10 cellular contexts compared by ENCODE assay signal in the genomic region with DNA sequence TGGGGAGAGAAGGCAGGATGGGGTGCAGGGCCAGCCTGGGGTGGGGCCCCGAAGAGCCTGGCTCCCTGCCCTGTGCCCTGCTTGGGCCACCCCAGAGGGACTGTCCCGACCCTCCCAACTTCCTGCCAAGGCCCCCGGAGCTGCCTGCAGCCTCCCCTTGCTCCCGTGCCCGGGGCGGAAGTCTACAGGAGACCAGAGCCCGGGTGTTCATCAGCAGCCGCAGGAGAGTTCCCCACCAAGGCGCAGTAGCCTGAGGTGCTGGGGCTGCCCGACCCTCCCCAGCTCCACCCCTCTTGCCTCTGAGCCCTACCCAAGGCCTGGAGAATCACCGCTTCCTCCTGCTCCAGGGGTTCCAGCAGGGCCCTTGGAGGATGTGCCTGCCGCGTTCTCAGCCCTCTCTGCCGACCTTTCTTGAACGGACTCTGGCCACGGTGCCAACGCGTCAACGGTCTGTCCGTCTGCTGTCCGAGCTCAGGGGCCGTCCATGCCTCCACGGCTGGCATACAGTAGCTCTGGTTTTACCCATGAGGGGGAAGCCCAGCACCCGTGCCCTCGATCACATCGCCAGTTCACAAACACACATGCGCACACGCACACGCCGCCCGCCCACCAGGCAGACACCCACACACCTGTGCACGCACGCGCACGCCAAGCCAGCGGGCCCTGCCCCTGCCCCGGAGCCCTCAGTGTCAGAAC. TPM values are rescaled to one million over a fixed set of nuclear protein-coding genes. Genes with fewer than 3 reads are reported as not detected.
DNase-seq lines count a peak whose midpoint lies in the region; ATAC-seq and TF ChIP-seq lines count a peak whose summit lies in the region.
"Had no signal": no experiment of that assay in that cellular context is flagged by ENCODE, and none has a peak within 500 bp of the region (broad histone marks: within the 10 kb centered on the region; RNA-seq: fewer than 3 reads in every experiment).

No MANE protein-coding gene starts in this region.

- no peak overlapping the region for H2AFZ ChIP-seq in mesenchymal stem cell (ENCODE audit: low read depth, low read length)

- H2BK12ac ChIP-seq in mesenchymal stem cell (ENCODE audit: low read length in 2 of 2) = peak overlapping the region; percentile 34 to 100

- peaks cover 17% of the 10 kb centered on the region for H3K79me1 ChIP-seq in mesenchymal stem cell (replicated peaks; ENCODE audit: low read length, poor library complexity, severe bottlenecking)

- H3K27ac ChIP-seq in mesenchymal stem cell (ENCODE audit: low read length, poor library complexity, severe bottlenecking) (peak overlapping the region; percentile 75), upper lobe of right lung (peak overlapping the region; percentile 72)

- H3K4me3 ChIP-seq in mesenchymal stem cell (ENCODE audit: insufficient read depth in 1 of 2, low read depth in 1 of 2, low read length in 2 of 2) (peak overlapping the region in 1 of 2 experiments; percentile 19), upper lobe of right lung (no peak overlapping the region)

- peak overlapping the region in 1 of 2 experiments; percentile 65 for H3K23ac ChIP-seq in mesenchymal stem cell (ENCODE audit: low read length in 2 of 2)

- H3K36me3 Mint-ChIP-seq in activated naive CD4-positive, alpha-beta T cell treated with anti-CD3 and anti-CD28 coated beads, Interleukin-2, amount 50 U/mL, for 24 hours = no peaks in the 10 kb centered on the region
- H3K36me3 Mint-ChIP-seq in chondrocyte (ENCODE audit: low read depth) = peaks cover 4% of the 10 kb centered on the region

- H3K9ac ChIP-seq in mesenchymal stem cell (ENCODE audit: low read length) = peak overlapping the region; percentile 70

- H3K4ac ChIP-seq in mesenchymal stem cell (ENCODE audit: low read depth in 1 of 2, low read length in 2 of 2) = peak overlapping the region; percentile 75 to 94

- intact Hi-C loops in upper lobe of right lung (cut with DNase I) = no loop called here

- peak overlapping the region; percentile 66 for H2BK15ac ChIP-seq in mesenchymal stem cell (ENCODE audit: low read depth, poor library complexity, severe bottlenecking)

- peaks cover 12% of the 10 kb centered on the region for H3K4me1 Mint-ChIP-seq in activated naive CD4-positive, alpha-beta T cell treated with anti-CD3 and anti-CD28 coated beads, Interleukin-2, amount 50 U/mL, for 24 hours
- H3K4me1 Mint-ChIP-seq in chondrocyte (ENCODE audit: low read depth) = peaks cover 58% of the 10 kb centered on the region

- peak overlapping the region; percentile 40 for H2BK5ac ChIP-seq in mesenchymal stem cell (ENCODE audit: low read depth, low read length, poor library complexity, severe bottlenecking)

- peak overlapping the region; percentile 93 for H2BK120ac ChIP-seq in mesenchymal stem cell (ENCODE audit: low read depth, low read length)

- peak; percentile 1 for ATAC-seq in upper lobe of right lung
- no peak for ATAC-seq in HG02885 (IDR thresholded peaks at IDR 0.05; ENCODE audit: poor library complexity, unreplicated experiment)

- H3K36me3 ChIP-seq in mesenchymal stem cell (ENCODE audit: control insufficient read depth in 1 of 2, insufficient read depth in 2 of 2, low read depth in 1 of 2, low read length in 2 of 2) (peaks cover 27 to 61% of the 10 kb centered on the region in 2 experiments), upper lobe of right lung (peaks cover 30% of the 10 kb centered on the region)

- no peaks in the 10 kb centered on the region for H3K9me3 Mint-ChIP-seq in activated naive CD4-positive, alpha-beta T cell treated with anti-CD3 and anti-CD28 coated beads, Interleukin-2, amount 50 U/mL, for 24 hours
- H3K9me3 Mint-ChIP-seq in chondrocyte (ENCODE audit: low read depth) = no peaks in the 10 kb centered on the region

- H3K4me2 ChIP-seq in mesenchymal stem cell (ENCODE audit: low read length, poor library complexity, severe bottlenecking) = no peak overlapping the region

- H3K27me3 Mint-ChIP-seq in activated naive CD4-positive, alpha-beta T cell treated with anti-CD3 and anti-CD28 coated beads, Interleukin-2, amount 50 U/mL, for 24 hours = no peaks in the 10 kb centered on the region
- H3K27me3 Mint-ChIP-seq in chondrocyte (ENCODE audit: low read depth) = no peaks in the 10 kb centered on the region

- H4K8ac ChIP-seq in mesenchymal stem cell (ENCODE audit: low read length) = peak overlapping the region; percentile 88

- no peak for TF ChIP-seq CTCF in chondrocyte (IDR thresholded peaks at IDR 0.05)
- no peak for TF ChIP-seq CTCF in upper lobe of right lung (IDR thresholded peaks at IDR 0.05)

- H3K14ac ChIP-seq in mesenchymal stem cell (ENCODE audit: low read length in 2 of 2) = peak overlapping the region in 1 of 2 experiments; percentile 98

- H2AK5ac ChIP-seq in mesenchymal stem cell (ENCODE audit: low read length, severe bottlenecking) = peak overlapping the region; percentile 76

- no peaks in the 10 kb centered on the region for H3K27me3 ChIP-seq in mesenchymal stem cell (ENCODE audit: control insufficient read depth in 1 of 2, insufficient read depth in 1 of 2, low read length in 2 of 2)
- H3K27me3 ChIP-seq in upper lobe of right lung = no peaks in the 10 kb centered on the region

- 93% methylated on average over 37 of the region's 37 CpGs for WGBS in mesenchymal stem cell

- peak overlapping the region; percentile 23 for H3K27ac Mint-ChIP-seq in activated naive CD4-positive, alpha-beta T cell treated with anti-CD3 and anti-CD28 coated beads, Interleukin-2, amount 50 U/mL, for 24 hours
- H3K27ac Mint-ChIP-seq in chondrocyte (ENCODE audit: unreplicated experiment) = peak overlapping the region; percentile 70

- no peak overlapping the region for H3K4me3 Mint-ChIP-seq in activated naive CD4-positive, alpha-beta T cell treated with anti-CD3 and anti-CD28 coated beads, Interleukin-2, amount 50 U/mL, for 24 hours
- H3K4me3 Mint-ChIP-seq in chondrocyte (ENCODE audit: unreplicated experiment) = no peak overlapping the region

- peak overlapping the region; percentile 87 to 90 for H3K18ac ChIP-seq in mesenchymal stem cell (ENCODE audit: low read depth in 1 of 2, low read length in 2 of 2)

- no peak for DNase-seq in activated naive CD4-positive, alpha-beta T cell (lab: John Stamatoyannopoulos, UW)
- DNase-seq in chondrocyte (ENCODE audit: low spot score) (peak; percentile 87), mesenchymal stem cell (no peak), upper lobe of right lung (peak; percentile 66), dermis blood vessel endothelial cell (no peak), NCI-H1092 treated with DMSO at 0.1 percent for 48 hours (lab: John Stamatoyannopoulos, UW) (no peak)
- DNase-seq: stimulated activated CD4-positive, alpha-beta T cell treated with anti-CD3 and anti-CD28 coated beads, Interleukin-2, amount 100 ng/mL, for 24 hours; T-helper 1 cell had no signal

- H3K9me3 ChIP-seq in mesenchymal stem cell (ENCODE audit: control insufficient read depth, low read length) = no peaks in the 10 kb centered on the region
- no peaks in the 10 kb centered on the region for H3K9me3 ChIP-seq in upper lobe of right lung

- peak overlapping the region; percentile 96 for H4K91ac ChIP-seq in mesenchymal stem cell (ENCODE audit: low read length)

- H3K4me1 ChIP-seq in mesenchymal stem cell (ENCODE audit: control insufficient read depth, insufficient read depth, low read depth, low read length) = peaks cover 75% of the 10 kb centered on the region
- peaks cover 43% of the 10 kb centered on the region for H3K4me1 ChIP-seq in upper lobe of right lung

RNA-seq across cellular contexts. Expression of gene SPON2, which starts 36.0 kb away (rescaled TPM):
- 158 to 184 TPM (median 162 TPM) in 3 replicates for total RNA-seq in chondrocyte
- 3,023 TPM for polyA plus RNA-seq in mesenchymal stem cell (2013, experiment 1 of 2)
- 3,062 TPM for polyA plus RNA-seq in mesenchymal stem cell (2013, experiment 2 of 2)
- total RNA-seq in upper lobe of right lung = 43.9 TPM
- total RNA-seq in dermis blood vessel endothelial cell = 0.65 and 1.5 TPM in 2 replicates

RNA-seq across cellular contexts. Expression of gene CTBP1, which starts 40.5 kb away (rescaled TPM):
- total RNA-seq in chondrocyte (147 to 175 TPM (median 151 TPM) in 3 replicates), upper lobe of right lung (169 TPM), dermis blood vessel endothelial cell (268 and 424 TPM in 2 replicates)
- polyA plus RNA-seq in mesenchymal stem cell (2013, experiment 1 of 2) = 96.7 TPM
- polyA plus RNA-seq in mesenchymal stem cell (2013, experiment 2 of 2) = 92.8 TPM

Comparison
In these comparisons a context has a peak if more than half of its experiments do, and no peak if none do; other contexts are left out.
1. DNase-seq: peak in chondrocyte (single experiment) and upper lobe of right lung (single experiment); none in activated naive CD4-positive, alpha-beta T cell (0 of 4), mesenchymal stem cell (single experiment), dermis blood vessel endothelial cell (single experiment) and NCI-H1092 treated with DMSO at 0.1 percent for 48 hours (single experiment).
2. RNA of gene SPON2, which starts 36.0 kb away (total RNA-seq): 158 to 184 TPM in chondrocyte and 43.9 TPM in upper lobe of right lung (single experiment); 0.65 to 1.5 TPM in dermis blood vessel endothelial cell; every median in the first group is over 10 times any median in the second.